Comparison of ENCODE assay signal across 1 cellular context in the genomic region with DNA sequence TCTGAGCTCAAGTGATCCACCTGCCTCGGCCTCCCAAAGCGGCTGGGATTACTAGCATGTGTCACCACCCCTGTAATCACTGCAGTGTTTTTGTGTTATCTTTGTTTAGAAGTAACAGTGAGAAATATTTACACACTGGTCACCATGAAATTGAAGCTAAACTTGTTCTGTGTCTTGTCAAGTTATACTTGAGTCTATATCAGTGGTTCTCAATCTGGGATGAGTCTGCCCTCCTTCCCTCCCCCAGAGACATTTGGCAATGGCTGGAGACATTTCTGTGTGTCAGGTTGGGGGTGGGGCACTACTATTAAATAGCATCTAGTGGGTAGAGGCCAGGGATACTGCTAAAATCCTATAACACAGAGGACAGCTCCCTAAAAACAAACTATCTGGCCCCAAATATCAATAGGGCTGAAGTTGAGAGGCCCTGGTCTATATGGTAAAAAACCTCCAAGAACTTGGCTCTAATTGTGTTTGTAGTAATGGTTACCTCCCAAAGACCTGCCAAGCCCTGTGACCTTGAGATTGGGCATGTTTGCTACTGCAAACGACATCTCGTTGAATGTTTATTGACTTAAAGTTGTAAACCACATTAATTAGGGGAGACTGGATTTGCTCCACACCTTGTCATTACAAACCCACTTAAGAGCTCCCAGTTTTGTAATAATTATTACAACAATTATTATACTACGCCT.
TF ChIP-seq lines count a peak whose summit lies in the region.

No MANE protein-coding gene starts in this region.

TF ChIP-seq in GM12878, 131 proteins besides CTCF, POLR2A, EP300 and RAD21:
- TF ChIP-seq FOXK2 (IDR thresholded peaks at IDR 0.05) (no peak), LARP7 (IDR thresholded peaks at IDR 0.05) (no peak), RELA (IDR thresholded peaks at IDR 0.05; ENCODE audit: borderline replicate concordance, partially characterized antibody) (no peak), CEBPB (IDR thresholded peaks at IDR 0.05; ENCODE audit: borderline replicate concordance in 1 of 2, low read depth in 2 of 2, low read length in 2 of 2) (no peak), RCOR1 (conservative IDR thresholded peaks at IDR 0.05; ENCODE audit: low read depth, low read length) (no peak), MTA3 (IDR thresholded peaks at IDR 0.05; ENCODE audit: borderline replicate concordance, low read length) (no peak), DPF2 (IDR thresholded peaks at IDR 0.05) (no peak), PAX8 (IDR thresholded peaks at IDR 0.05) (no peak), NR2C1 (IDR thresholded peaks at IDR 0.05) (no peak), STAT1 (conservative IDR thresholded peaks at IDR 0.05) (no peak)
- TF ChIP-seq, protein P1, sequence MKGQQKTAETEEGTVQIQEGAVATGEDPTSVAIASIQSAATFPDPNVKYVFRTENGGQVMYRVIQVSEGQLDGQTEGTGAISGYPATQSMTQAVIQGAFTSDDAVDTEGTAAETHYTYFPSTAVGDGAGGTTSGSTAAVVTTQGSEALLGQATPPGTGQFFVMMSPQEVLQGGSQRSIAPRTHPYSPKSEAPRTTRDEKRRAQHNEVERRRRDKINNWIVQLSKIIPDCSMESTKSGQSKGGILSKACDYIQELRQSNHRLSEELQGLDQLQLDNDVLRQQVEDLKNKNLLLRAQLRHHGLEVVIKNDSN (IDR thresholded peaks at IDR 0.05; ENCODE audit: borderline replicate concordance, extremely low read length, insufficient read depth, low read depth, low read length), result no peak
